1 cellular context compared by ENCODE assay signal in the genomic region with DNA sequence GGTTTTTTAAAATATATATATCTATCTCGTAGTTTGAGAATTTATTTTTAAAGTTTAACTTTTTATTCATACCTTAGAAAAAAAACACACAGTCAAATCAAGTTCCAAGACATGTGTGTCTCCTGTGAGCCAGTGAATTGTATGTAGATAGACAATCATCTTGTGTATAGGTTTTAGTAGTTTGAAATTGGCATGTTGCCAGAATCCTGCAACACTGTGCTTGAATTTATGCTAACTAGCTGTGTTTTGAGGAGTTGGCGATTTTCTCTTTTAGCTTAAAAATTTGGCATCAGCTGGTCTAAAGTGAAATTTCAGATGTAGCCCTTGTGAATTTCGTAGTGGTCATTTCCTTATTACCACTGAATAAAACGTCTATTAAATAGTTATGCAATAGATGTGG.
TF ChIP-seq lines count a peak whose summit lies in the region.

No MANE protein-coding gene starts in this region.

TF ChIP-seq in K562, 482 proteins besides CTCF, POLR2A, EP300 and RAD21:
- TF ChIP-seq, protein P1, sequence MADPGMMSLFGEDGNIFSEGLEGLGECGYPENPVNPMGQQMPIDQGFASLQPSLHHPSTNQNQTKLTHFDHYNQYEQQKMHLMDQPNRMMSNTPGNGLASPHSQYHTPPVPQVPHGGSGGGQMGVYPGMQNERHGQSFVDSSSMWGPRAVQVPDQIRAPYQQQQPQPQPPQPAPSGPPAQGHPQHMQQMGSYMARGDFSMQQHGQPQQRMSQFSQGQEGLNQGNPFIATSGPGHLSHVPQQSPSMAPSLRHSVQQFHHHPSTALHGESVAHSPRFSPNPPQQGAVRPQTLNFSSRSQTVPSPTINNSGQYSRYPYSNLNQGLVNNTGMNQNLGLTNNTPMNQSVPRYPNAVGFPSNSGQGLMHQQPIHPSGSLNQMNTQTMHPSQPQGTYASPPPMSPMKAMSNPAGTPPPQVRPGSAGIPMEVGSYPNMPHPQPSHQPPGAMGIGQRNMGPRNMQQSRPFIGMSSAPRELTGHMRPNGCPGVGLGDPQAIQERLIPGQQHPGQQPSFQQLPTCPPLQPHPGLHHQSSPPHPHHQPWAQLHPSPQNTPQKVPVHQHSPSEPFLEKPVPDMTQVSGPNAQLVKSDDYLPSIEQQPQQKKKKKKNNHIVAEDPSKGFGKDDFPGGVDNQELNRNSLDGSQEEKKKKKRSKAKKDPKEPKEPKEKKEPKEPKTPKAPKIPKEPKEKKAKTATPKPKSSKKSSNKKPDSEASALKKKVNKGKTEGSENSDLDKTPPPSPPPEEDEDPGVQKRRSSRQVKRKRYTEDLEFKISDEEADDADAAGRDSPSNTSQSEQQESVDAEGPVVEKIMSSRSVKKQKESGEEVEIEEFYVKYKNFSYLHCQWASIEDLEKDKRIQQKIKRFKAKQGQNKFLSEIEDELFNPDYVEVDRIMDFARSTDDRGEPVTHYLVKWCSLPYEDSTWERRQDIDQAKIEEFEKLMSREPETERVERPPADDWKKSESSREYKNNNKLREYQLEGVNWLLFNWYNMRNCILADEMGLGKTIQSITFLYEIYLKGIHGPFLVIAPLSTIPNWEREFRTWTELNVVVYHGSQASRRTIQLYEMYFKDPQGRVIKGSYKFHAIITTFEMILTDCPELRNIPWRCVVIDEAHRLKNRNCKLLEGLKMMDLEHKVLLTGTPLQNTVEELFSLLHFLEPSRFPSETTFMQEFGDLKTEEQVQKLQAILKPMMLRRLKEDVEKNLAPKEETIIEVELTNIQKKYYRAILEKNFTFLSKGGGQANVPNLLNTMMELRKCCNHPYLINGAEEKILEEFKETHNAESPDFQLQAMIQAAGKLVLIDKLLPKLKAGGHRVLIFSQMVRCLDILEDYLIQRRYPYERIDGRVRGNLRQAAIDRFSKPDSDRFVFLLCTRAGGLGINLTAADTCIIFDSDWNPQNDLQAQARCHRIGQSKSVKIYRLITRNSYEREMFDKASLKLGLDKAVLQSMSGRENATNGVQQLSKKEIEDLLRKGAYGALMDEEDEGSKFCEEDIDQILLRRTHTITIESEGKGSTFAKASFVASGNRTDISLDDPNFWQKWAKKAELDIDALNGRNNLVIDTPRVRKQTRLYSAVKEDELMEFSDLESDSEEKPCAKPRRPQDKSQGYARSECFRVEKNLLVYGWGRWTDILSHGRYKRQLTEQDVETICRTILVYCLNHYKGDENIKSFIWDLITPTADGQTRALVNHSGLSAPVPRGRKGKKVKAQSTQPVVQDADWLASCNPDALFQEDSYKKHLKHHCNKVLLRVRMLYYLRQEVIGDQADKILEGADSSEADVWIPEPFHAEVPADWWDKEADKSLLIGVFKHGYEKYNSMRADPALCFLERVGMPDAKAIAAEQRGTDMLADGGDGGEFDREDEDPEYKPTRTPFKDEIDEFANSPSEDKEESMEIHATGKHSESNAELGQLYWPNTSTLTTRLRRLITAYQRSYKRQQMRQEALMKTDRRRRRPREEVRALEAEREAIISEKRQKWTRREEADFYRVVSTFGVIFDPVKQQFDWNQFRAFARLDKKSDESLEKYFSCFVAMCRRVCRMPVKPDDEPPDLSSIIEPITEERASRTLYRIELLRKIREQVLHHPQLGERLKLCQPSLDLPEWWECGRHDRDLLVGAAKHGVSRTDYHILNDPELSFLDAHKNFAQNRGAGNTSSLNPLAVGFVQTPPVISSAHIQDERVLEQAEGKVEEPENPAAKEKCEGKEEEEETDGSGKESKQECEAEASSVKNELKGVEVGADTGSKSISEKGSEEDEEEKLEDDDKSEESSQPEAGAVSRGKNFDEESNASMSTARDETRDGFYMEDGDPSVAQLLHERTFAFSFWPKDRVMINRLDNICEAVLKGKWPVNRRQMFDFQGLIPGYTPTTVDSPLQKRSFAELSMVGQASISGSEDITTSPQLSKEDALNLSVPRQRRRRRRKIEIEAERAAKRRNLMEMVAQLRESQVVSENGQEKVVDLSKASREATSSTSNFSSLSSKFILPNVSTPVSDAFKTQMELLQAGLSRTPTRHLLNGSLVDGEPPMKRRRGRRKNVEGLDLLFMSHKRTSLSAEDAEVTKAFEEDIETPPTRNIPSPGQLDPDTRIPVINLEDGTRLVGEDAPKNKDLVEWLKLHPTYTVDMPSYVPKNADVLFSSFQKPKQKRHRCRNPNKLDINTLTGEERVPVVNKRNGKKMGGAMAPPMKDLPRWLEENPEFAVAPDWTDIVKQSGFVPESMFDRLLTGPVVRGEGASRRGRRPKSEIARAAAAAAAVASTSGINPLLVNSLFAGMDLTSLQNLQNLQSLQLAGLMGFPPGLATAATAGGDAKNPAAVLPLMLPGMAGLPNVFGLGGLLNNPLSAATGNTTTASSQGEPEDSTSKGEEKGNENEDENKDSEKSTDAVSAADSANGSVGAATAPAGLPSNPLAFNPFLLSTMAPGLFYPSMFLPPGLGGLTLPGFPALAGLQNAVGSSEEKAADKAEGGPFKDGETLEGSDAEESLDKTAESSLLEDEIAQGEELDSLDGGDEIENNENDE (IDR thresholded peaks at IDR 0.05; ENCODE audit: low read depth, low read length): no peak
- TF ChIP-seq, protein P2, sequence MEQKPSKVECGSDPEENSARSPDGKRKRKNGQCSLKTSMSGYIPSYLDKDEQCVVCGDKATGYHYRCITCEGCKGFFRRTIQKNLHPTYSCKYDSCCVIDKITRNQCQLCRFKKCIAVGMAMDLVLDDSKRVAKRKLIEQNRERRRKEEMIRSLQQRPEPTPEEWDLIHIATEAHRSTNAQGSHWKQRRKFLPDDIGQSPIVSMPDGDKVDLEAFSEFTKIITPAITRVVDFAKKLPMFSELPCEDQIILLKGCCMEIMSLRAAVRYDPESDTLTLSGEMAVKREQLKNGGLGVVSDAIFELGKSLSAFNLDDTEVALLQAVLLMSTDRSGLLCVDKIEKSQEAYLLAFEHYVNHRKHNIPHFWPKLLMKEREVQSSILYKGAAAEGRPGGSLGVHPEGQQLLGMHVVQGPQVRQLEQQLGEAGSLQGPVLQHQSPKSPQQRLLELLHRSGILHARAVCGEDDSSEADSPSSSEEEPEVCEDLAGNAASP (IDR thresholded peaks at IDR 0.05): no peak
- TF ChIP-seq TCF15 (CRISPR knock-in tag; IDR thresholded peaks at IDR 0.05): no peak
- TF ChIP-seq, protein P3, sequence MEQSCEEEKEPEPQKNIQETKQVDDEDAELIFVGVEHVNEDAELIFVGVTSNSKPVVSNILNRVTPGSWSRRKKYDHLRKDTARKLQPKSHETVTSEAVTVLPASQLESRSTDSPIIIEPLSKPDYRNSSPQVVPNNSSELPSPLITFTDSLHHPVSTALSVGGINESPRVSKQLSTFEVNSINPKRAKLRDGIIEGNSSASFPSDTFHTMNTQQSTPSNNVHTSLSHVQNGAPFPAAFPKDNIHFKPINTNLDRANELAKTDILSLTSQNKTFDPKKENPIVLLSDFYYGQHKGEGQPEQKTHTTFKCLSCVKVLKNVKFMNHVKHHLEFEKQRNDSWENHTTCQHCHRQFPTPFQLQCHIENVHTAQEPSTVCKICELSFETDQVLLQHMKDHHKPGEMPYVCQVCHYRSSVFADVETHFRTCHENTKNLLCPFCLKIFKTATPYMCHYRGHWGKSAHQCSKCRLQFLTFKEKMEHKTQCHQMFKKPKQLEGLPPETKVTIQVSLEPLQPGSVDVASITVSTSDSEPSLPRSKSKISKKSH (CRISPR knock-in tag; IDR thresholded peaks at IDR 0.05): no peak
- no peak for TF ChIP-seq CUX1 (CRISPR knock-in tag; IDR thresholded peaks at IDR 0.05)
- no peak for TF ChIP-seq KHSRP (IDR thresholded peaks at IDR 0.05)
- TF ChIP-seq NFIC (IDR thresholded peaks at IDR 0.05): peak; percentile 96
- TF ChIP-seq STAT5A (IDR thresholded peaks at IDR 0.05; ENCODE audit: borderline replicate concordance, low read length): no peak
- TF ChIP-seq NFIX (CRISPR knock-in tag; IDR thresholded peaks at IDR 0.05; ENCODE audit: low read depth): peak; percentile 89
